In genomic region chr20:8602389-8603116, GRCh38 we compare ENCODE assay signal across 8 cellular contexts.
DNase-seq lines count a peak whose midpoint lies in the region; ATAC-seq and TF ChIP-seq lines count a peak whose summit lies in the region.

No MANE protein-coding gene starts in this region.

- TF ChIP-seq CTCF in mucosa of descending colon (IDR thresholded peaks at IDR 0.05): no peak

- H3K36me3 ChIP-seq in mucosa of descending colon (ENCODE audit: low read depth): no peaks in the 10 kb centered on the region

- intact Hi-C loops in mucosa of descending colon (cut with DNase I, micrococcal nuclease) (no loop called here), posterior vena cava (cut with DNase I) (no loop called here)

- no peak overlapping the region for H3K4me3 ChIP-seq in mucosa of descending colon

- H3K27ac Mint-ChIP-seq in T-helper 2 cell treated with Interferon-gamma antibody and Interleukin-4, amounts not matched to agents 5 μg/mL and 100 μg/mL, for 36 hours: peak overlapping the region; percentile 80
- H3K27ac Mint-ChIP-seq in activated CD4-positive, alpha-beta memory T cell treated with anti-CD3 and anti-CD28 coated beads, Interleukin-2, amount 10 ng/mL, durations not matched to agents 7 days and 5 days: peak overlapping the region; percentile 50

- no peaks in the 10 kb centered on the region for H3K9me3 ChIP-seq in mucosa of descending colon

- CTCF ChIA-PET in activated CD4-positive, alpha-beta memory T cell treated with anti-CD3 and anti-CD28 coated beads, Interleukin-2, amount 10 ng/mL, durations not matched to agents 7 days and 5 days (lab: Charles Lee): no interaction called here

- no peaks in the 10 kb centered on the region for H3K36me3 Mint-ChIP-seq in T-helper 2 cell treated with Interferon-gamma antibody and Interleukin-4, amounts not matched to agents 5 μg/mL and 100 μg/mL, for 36 hours (ENCODE audit: low read depth)
- H3K36me3 Mint-ChIP-seq in activated CD4-positive, alpha-beta memory T cell treated with anti-CD3 and anti-CD28 coated beads, Interleukin-2, amount 10 ng/mL, durations not matched to agents 7 days and 5 days (ENCODE audit: low read depth): no peaks in the 10 kb centered on the region

- peaks cover 7% of the 10 kb centered on the region for H3K4me1 Mint-ChIP-seq in T-helper 2 cell treated with Interferon-gamma antibody and Interleukin-4, amounts not matched to agents 5 μg/mL and 100 μg/mL, for 36 hours (ENCODE audit: low read depth)
- H3K4me1 Mint-ChIP-seq in activated CD4-positive, alpha-beta memory T cell treated with anti-CD3 and anti-CD28 coated beads, Interleukin-2, amount 10 ng/mL, durations not matched to agents 7 days and 5 days: peaks cover 6% of the 10 kb centered on the region

- no peaks in the 10 kb centered on the region for H3K4me1 ChIP-seq in mucosa of descending colon (ENCODE audit: low read depth)

- no peaks in the 10 kb centered on the region for H3K9me3 Mint-ChIP-seq in T-helper 2 cell treated with Interferon-gamma antibody and Interleukin-4, amounts not matched to agents 5 μg/mL and 100 μg/mL, for 36 hours
- H3K9me3 Mint-ChIP-seq in activated CD4-positive, alpha-beta memory T cell treated with anti-CD3 and anti-CD28 coated beads, Interleukin-2, amount 10 ng/mL, durations not matched to agents 7 days and 5 days: peaks cover 6% of the 10 kb centered on the region

- POLR2A ChIA-PET in activated CD4-positive, alpha-beta memory T cell treated with anti-CD3 and anti-CD28 coated beads, Interleukin-2, amount 10 ng/mL, durations not matched to agents 7 days and 5 days (lab: Charles Lee): no interaction called here

- ATAC-seq in HG02981 (IDR thresholded peaks at IDR 0.05; ENCODE audit: unreplicated experiment) (peak; percentile 84), mucosa of descending colon (peak; percentile 46)

- no peak for DNase-seq in T-helper 2 cell treated with Interferon-gamma antibody and Interleukin-4, amounts not matched to agents 5 μg/mL and 100 μg/mL, for 36 hours (ENCODE audit: low spot score)
- DNase-seq in T-helper 2 cell: no peak
- no peak for DNase-seq in activated CD4-positive, alpha-beta memory T cell treated with anti-CD3 and anti-CD28 coated beads, Interleukin-2, amount 10 ng/mL, durations not matched to agents 7 days and 5 days
- no peak for DNase-seq in mucosa of descending colon
- DNase-seq in islet precursor cell: no peak
- DNase-seq in posterior vena cava (ENCODE audit: low spot score): no peak
- no peak for DNase-seq in T-helper 9 cell

- peak overlapping the region; percentile 66 for H3K4me3 Mint-ChIP-seq in T-helper 2 cell treated with Interferon-gamma antibody and Interleukin-4, amounts not matched to agents 5 μg/mL and 100 μg/mL, for 36 hours
- peak overlapping the region; percentile 57 for H3K4me3 Mint-ChIP-seq in activated CD4-positive, alpha-beta memory T cell treated with anti-CD3 and anti-CD28 coated beads, Interleukin-2, amount 10 ng/mL, durations not matched to agents 7 days and 5 days

- H3K27me3 Mint-ChIP-seq in T-helper 2 cell treated with Interferon-gamma antibody and Interleukin-4, amounts not matched to agents 5 μg/mL and 100 μg/mL, for 36 hours (ENCODE audit: low read depth): no peaks in the 10 kb centered on the region
- no peaks in the 10 kb centered on the region for H3K27me3 Mint-ChIP-seq in activated CD4-positive, alpha-beta memory T cell treated with anti-CD3 and anti-CD28 coated beads, Interleukin-2, amount 10 ng/mL, durations not matched to agents 7 days and 5 days
